In genomic region chr17:46579083-46580075, GRCh38 we compare ENCODE assay signal across 8 cellular contexts. TPM values are rescaled to one million over a fixed set of nuclear protein-coding genes. Genes with fewer than 3 reads are reported as not detected.
DNase-seq lines count a peak whose midpoint lies in the region; ATAC-seq, FAIRE-seq and TF ChIP-seq lines count a peak whose summit lies in the region.
"Not testable (repeated sequence)": the region's sequence is repeated elsewhere in the genome, so short reads cannot be mapped to it uniquely, and the experiment has no call there.

Gene ARL17A (minus strand): TSS chr17:46579691. CDS start chr17:46576322, 3,369 bp downstream.

- 1% methylated on average over 7 of the region's 65 CpGs; no CpG with 5 or more reads in 2 of the 3 donors for WGBS in ovary, 3 donors

- not testable (repeated sequence) for H3K4me3 ChIP-seq in ovary

- not testable (repeated sequence) for TF ChIP-seq CTCF in activated B cell treated with CpG ODN at 0.5 μM for 24 hours (IDR thresholded peaks at IDR 0.05); ovary (IDR thresholded peaks at IDR 0.05)

- not testable (repeated sequence) for H3K36me3 Mint-ChIP-seq in activated B cell treated with CpG ODN at 0.5 μM for 24 hours (ENCODE audit: low read depth)

- intact Hi-C loops in activated B cell treated with CpG ODN at 0.5 μM for 24 hours (cut with micrococcal nuclease); Right ventricle myocardium superior (cut with DNase I); ovary (cut with DNase I): not testable (repeated sequence)

- H3K4me1 Mint-ChIP-seq in activated B cell treated with CpG ODN at 0.5 μM for 24 hours = not testable (repeated sequence)

- H3K4me1 ChIP-seq in ovary (ENCODE audit: insufficient read depth) = not testable (repeated sequence)

- not testable (repeated sequence) for H3K9me3 Mint-ChIP-seq in activated B cell treated with CpG ODN at 0.5 μM for 24 hours

- H3K27me3 Mint-ChIP-seq in activated B cell treated with CpG ODN at 0.5 μM for 24 hours = not testable (repeated sequence)

- not testable (repeated sequence) for H3K9me3 ChIP-seq in ovary

- H3K27ac ChIP-seq in ovary = not testable (repeated sequence)

- peak; percentile 100 for FAIRE-seq in G401.6 (lab: Jason Lieb, UNC)

- DNase-seq in activated B cell treated with CpG ODN at 0.5 μM for 24 hours (peak; percentile 59), Right ventricle myocardium superior (peak; percentile 90), ovary (peak; percentile 64 to 82 (median 73))
- DNase-seq in activated naive CD4-positive, alpha-beta T cell treated with anti-CD3 and anti-CD28 coated beads, Interleukin-2, amount 50 U/mL, for 16 hours = peak; percentile 76
- DNase-seq in stimulated activated CD8-positive, alpha-beta memory T cell treated with anti-CD3 and anti-CD28 coated beads, Interleukin-4, amount 100 ng/mL, for 4 hours (ENCODE audit: low read depth in 2 of 2, low spot score in 1 of 2) = peak; percentile 51 to 58

- H3K27me3 ChIP-seq in ovary = not testable (repeated sequence)

- not testable (repeated sequence) for TF ChIP-seq POLR2A in ovary (IDR thresholded peaks at IDR 0.05)

- CTCF ChIA-PET in activated B cell treated with CpG ODN at 0.5 μM for 24 hours (lab: Charles Lee) = not testable (repeated sequence)

- peak within 1 kb of the TSS; percentile 41 for H3K27ac Mint-ChIP-seq in activated B cell treated with CpG ODN at 0.5 μM for 24 hours

- POLR2A ChIA-PET in activated B cell treated with CpG ODN at 0.5 μM for 24 hours (lab: Charles Lee) = not testable (repeated sequence)

- not testable (repeated sequence) for H3K36me3 ChIP-seq in ovary

- not testable (repeated sequence) for H3K4me3 Mint-ChIP-seq in activated B cell treated with CpG ODN at 0.5 μM for 24 hours

- TF ChIP-seq EP300 in ovary (IDR thresholded peaks at IDR 0.05) = not testable (repeated sequence)

- ATAC-seq in GM21576 (IDR thresholded peaks at IDR 0.05; ENCODE audit: unreplicated experiment) (peak; percentile 66), HG03378 (IDR thresholded peaks at IDR 0.05; ENCODE audit: unreplicated experiment) (peak; percentile 78), activated B cell treated with CpG ODN at 0.5 μM for 24 hours (ENCODE audit: low read depth) (peak; percentile 89), Right ventricle myocardium superior (ENCODE audit: poor library complexity) (peak; percentile 97)

RNA-seq across cellular contexts. Expression of gene ARL17A, which starts in this region (rescaled TPM):
- total RNA-seq in activated B cell treated with CpG ODN at 0.5 μM for 24 hours = 40.0 and 57.2 TPM in 2 replicates
- 9.8 TPM for total RNA-seq in Right ventricle myocardium superior
- total RNA-seq in ovary = 10 to 100 TPM in 5 of 7 donors, 1 to 10 TPM in 2; 8.3 to 23.8 (median 17.9) TPM
- polyA plus RNA-seq in ovary = 1 to 10 TPM; 5.2 to 9.2 TPM
